8 cellular contexts compared by ENCODE assay signal in the genomic region with DNA sequence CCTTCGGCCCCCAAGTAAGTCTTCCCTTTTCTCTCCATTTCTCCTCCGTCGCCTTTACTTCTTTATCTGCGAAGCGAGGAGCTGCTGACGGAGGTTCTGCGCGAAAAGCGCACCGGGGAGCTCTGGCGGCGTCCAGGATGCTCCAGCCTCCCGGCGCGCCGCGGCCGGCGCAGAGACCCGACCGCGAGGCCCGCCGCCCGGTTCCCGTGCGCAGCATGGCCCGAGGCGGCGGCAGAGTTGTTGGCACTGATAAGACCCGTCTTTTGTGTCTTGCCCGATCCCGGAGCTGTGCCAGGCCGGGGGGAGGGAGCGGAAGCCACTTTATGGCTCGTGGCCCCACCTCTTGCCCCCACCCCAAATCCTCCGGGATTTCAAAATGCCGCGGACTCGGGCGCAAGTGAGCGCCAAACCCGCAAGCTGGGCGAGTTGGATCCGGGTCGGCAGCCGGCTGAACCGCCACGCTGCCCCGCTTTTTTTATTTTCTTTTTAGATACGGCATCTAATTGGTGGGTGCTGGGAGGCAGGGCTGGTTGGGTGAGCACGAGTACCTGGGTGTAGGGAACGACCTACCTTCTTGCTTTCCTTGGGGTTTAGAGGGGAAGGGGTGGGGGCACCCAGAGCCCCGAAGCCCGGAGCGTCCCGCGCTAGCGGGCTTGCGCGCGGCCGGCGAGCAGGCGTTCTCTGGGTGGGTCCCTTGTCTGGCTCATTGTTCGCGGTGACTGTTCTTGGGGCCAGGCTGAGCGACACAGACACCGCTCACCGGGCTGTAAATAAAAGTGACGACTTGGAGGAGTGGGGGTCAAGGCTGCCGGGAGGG.
DNase-seq lines count a peak whose midpoint lies in the region; ATAC-seq lines count a peak whose summit lies in the region.

No MANE protein-coding gene starts in this region.

- H2BK120ac ChIP-seq in trophoblast cell (ENCODE audit: insufficient read depth, low read length, poor library complexity), result no peak overlapping the region

- H4K8ac ChIP-seq in trophoblast cell (ENCODE audit: low read depth, low read length), result no peak overlapping the region

- H3K9me3 ChIP-seq in trophoblast cell (ENCODE audit: insufficient read depth, low read depth, low read length), result peaks cover 1% of the 10 kb centered on the region

- no peak overlapping the region for H4K12ac ChIP-seq in trophoblast cell (ENCODE audit: low read depth, low read length)

- H3K4me1 ChIP-seq in trophoblast cell (ENCODE audit: control insufficient read depth in 1 of 2, insufficient read depth in 2 of 2, low read length in 2 of 2), result peaks cover 5 to 12% of the 10 kb centered on the region in 2 experiments

- H3K36me3 ChIP-seq in trophoblast cell (ENCODE audit: control insufficient read depth in 1 of 2, insufficient read depth in 2 of 2, low read length in 2 of 2), result no peaks in the 10 kb centered on the region

- peaks cover 7% of the 10 kb centered on the region for H3K4me1 Mint-ChIP-seq in activated T-cell treated with anti-CD3 and anti-CD28 coated beads, Interleukin-2, amount 50 U/mL, for 72 hours (ENCODE audit: low read depth)

- no peak overlapping the region for H3K4ac ChIP-seq in trophoblast cell (ENCODE audit: low read depth, low read length)

- no peak overlapping the region for H3K14ac ChIP-seq in trophoblast cell (ENCODE audit: low read length)

- no CpG with 5 or more reads among the region's 72 CpGs for WGBS in trophoblast cell (ENCODE audit: extremely low coverage, insufficient coverage, insufficient read length)

- H2BK5ac ChIP-seq in trophoblast cell (ENCODE audit: low read depth, low read length, poor library complexity), result no peak overlapping the region

- H3K36me3 Mint-ChIP-seq in activated T-cell treated with anti-CD3 and anti-CD28 coated beads, Interleukin-2, amount 50 U/mL, for 72 hours (ENCODE audit: insufficient read depth in 2 of 2), result peaks cover 2% of the 10 kb centered on the region in 2 donors

- intact Hi-C loops in Right ventricle myocardium superior (cut with DNase I), result no loop called here

- H2AK5ac ChIP-seq in trophoblast cell (ENCODE audit: low read length), result no peak overlapping the region

- H3K9ac ChIP-seq in trophoblast cell (ENCODE audit: low read length), result no peak overlapping the region

- H3K4me3 ChIP-seq in trophoblast cell (ENCODE audit: low read depth, low read length), result peak overlapping the region; percentile 62

- H3K79me1 ChIP-seq in trophoblast cell (ENCODE audit: low read length), result no peaks in the 10 kb centered on the region

- no peaks in the 10 kb centered on the region for H3K79me2 ChIP-seq in trophoblast cell (ENCODE audit: control insufficient read depth, insufficient read depth, low read length, poor library complexity)

- no peak for DNase-seq in activated T-cell treated with anti-CD3 and anti-CD28 coated beads, Interleukin-2, amount 50 U/mL, for 72 hours
- DNase-seq in activated T-cell treated with anti-CD3 and anti-CD28 coated beads, Interleukin-2, amount 50 U/mL, for 1 hour, result no peak
- DNase-seq in SK-N-DZ (ENCODE audit: low spot score), result peak; percentile 66
- peak; percentile 29 for DNase-seq in Right ventricle myocardium superior
- peak in 1 of 2 donors; percentile 23 for DNase-seq in trophoblast cell
- DNase-seq in SW 1271 (lab: John Stamatoyannopoulos, UW), result no peak

- H3K4me2 ChIP-seq in trophoblast cell (ENCODE audit: low read length), result peak overlapping the region; percentile 97

- no peak overlapping the region for H3K27ac Mint-ChIP-seq in activated T-cell treated with anti-CD3 and anti-CD28 coated beads, Interleukin-2, amount 50 U/mL, for 72 hours

- ATAC-seq in activated T-cell treated with anti-CD3 and anti-CD28 coated beads, Interleukin-2, amount 50 U/mL, for 72 hours (replicated peaks in 1 of 2), result peak; percentile 31 to 32
- ATAC-seq in Right ventricle myocardium superior (ENCODE audit: poor library complexity) (peak; percentile 53), HG02885 (IDR thresholded peaks at IDR 0.05; ENCODE audit: poor library complexity, unreplicated experiment) (no peak), GM18511 (IDR thresholded peaks at IDR 0.05; ENCODE audit: unreplicated experiment) (no peak)

- no peak overlapping the region for H2BK12ac ChIP-seq in trophoblast cell (ENCODE audit: low read length)

- peak overlapping the region; percentile 58 for H2AFZ ChIP-seq in trophoblast cell (ENCODE audit: insufficient read depth, low read length, poor library complexity)

- no peak overlapping the region for H4K91ac ChIP-seq in trophoblast cell (ENCODE audit: low read depth, low read length)

- H3K23ac ChIP-seq in trophoblast cell (ENCODE audit: low read length), result no peak overlapping the region

- peaks cover 0 to 2% of the 10 kb centered on the region in 2 donors for H3K9me3 Mint-ChIP-seq in activated T-cell treated with anti-CD3 and anti-CD28 coated beads, Interleukin-2, amount 50 U/mL, for 72 hours

- H3K27ac ChIP-seq in trophoblast cell (ENCODE audit: low read depth, low read length), result no peak overlapping the region

- peaks cover 43% of the 10 kb centered on the region for H3K27me3 Mint-ChIP-seq in activated T-cell treated with anti-CD3 and anti-CD28 coated beads, Interleukin-2, amount 50 U/mL, for 72 hours (ENCODE audit: low read depth)

- peak overlapping the region; percentile 76 to 78 for H3K4me3 Mint-ChIP-seq in activated T-cell treated with anti-CD3 and anti-CD28 coated beads, Interleukin-2, amount 50 U/mL, for 72 hours

- peaks cover 22% of the 10 kb centered on the region for H3K27me3 ChIP-seq in trophoblast cell (ENCODE audit: insufficient read depth, low read length)

- no peak overlapping the region for H3K18ac ChIP-seq in trophoblast cell (ENCODE audit: low read length)

Comparison
In these comparisons a context has a peak if more than half of its experiments do, and no peak if none do; other contexts are left out.
1. ATAC-seq: peak in activated T-cell treated with anti-CD3 and anti-CD28 coated beads, Interleukin-2, amount 50 U/mL, for 72 hours (2 of 2) and Right ventricle myocardium superior (single experiment); none in HG02885 (single experiment) and GM18511 (single experiment).
2. DNase-seq: peak in SK-N-DZ (single experiment) and Right ventricle myocardium superior (single experiment); none in activated T-cell treated with anti-CD3 and anti-CD28 coated beads, Interleukin-2, amount 50 U/mL, for 72 hours (0 of 2), activated T-cell treated with anti-CD3 and anti-CD28 coated beads, Interleukin-2, amount 50 U/mL, for 1 hour (single experiment) and SW 1271 (0 of 2).